In genomic region chr19:872266-872951, GRCh38 we compare ENCODE assay signal across 7 cellular contexts. TPM values are rescaled to one million over a fixed set of nuclear protein-coding genes. Genes with fewer than 3 reads are reported as not detected.
A peak's percentile ranks its signal among the peaks of the same experiment; 100 is the strongest.
DNase-seq lines count a peak whose midpoint lies in the region; ATAC-seq lines count a peak whose summit lies in the region.
"Had no signal": no experiment of that assay in that cellular context is flagged by ENCODE, and none has a peak within 500 bp of the region (broad histone marks: within the 10 kb centered on the region; RNA-seq: fewer than 3 reads in every experiment).

No MANE protein-coding gene starts in this region.

- H3K36me3 ChIP-seq in NT2/D1 (ENCODE audit: insufficient read depth, insufficient read length, low read length): peaks cover 68% of the 10 kb centered on the region

- H3K4me3 Mint-ChIP-seq in activated naive CD8-positive, alpha-beta T cell treated with anti-CD3 and anti-CD28 coated beads for 36 hours: peak overlapping the region; percentile 45
- peak overlapping the region in 6 of 8 donors; percentile 44 to 79 (median 75) for H3K4me3 Mint-ChIP-seq in naive B cell

- H3K36me3 Mint-ChIP-seq in activated naive CD8-positive, alpha-beta T cell treated with anti-CD3 and anti-CD28 coated beads for 36 hours: peaks cover 3% of the 10 kb centered on the region
- H3K36me3 Mint-ChIP-seq in naive B cell: peaks cover 0 to 12% of the 10 kb centered on the region in 2 donors

- peaks cover 9% of the 10 kb centered on the region for H3K4me1 Mint-ChIP-seq in activated naive CD8-positive, alpha-beta T cell treated with anti-CD3 and anti-CD28 coated beads for 36 hours
- peaks cover 2 to 13% (median 13%) of the 10 kb centered on the region in 3 donors for H3K4me1 Mint-ChIP-seq in naive B cell

- no peaks in the 10 kb centered on the region for H3K27me3 Mint-ChIP-seq in activated naive CD8-positive, alpha-beta T cell treated with anti-CD3 and anti-CD28 coated beads for 36 hours
- no peaks in the 10 kb centered on the region for H3K27me3 Mint-ChIP-seq in naive B cell

- H3K27ac Mint-ChIP-seq in activated naive CD8-positive, alpha-beta T cell treated with anti-CD3 and anti-CD28 coated beads for 36 hours: peak overlapping the region; percentile 48
- H3K27ac Mint-ChIP-seq in naive B cell: peak overlapping the region in 5 of 6 donors; percentile 82 to 95 (median 90)

- no peaks in the 10 kb centered on the region for H3K27me3 ChIP-seq in NT2/D1 (ENCODE audit: insufficient read depth, insufficient read length)

- DNase-seq in ELF-1 (ENCODE audit: low read depth, low spot score): peak; percentile 94
- DNase-seq in NT2/D1 (ENCODE audit: low read depth, low spot score): peak; percentile 76
- peak; percentile 86 for DNase-seq in activated naive CD8-positive, alpha-beta T cell treated with anti-CD3 and anti-CD28 coated beads for 36 hours
- DNase-seq in naive B cell: no peak

- H3K9me3 ChIP-seq in NT2/D1 (ENCODE audit: insufficient read depth, low read length): no peaks in the 10 kb centered on the region

- H3K4me3 ChIP-seq in NT2/D1 (ENCODE audit: insufficient read length, low read depth): no peak overlapping the region

- H3K9me3 Mint-ChIP-seq in activated naive CD8-positive, alpha-beta T cell treated with anti-CD3 and anti-CD28 coated beads for 36 hours: no peaks in the 10 kb centered on the region
- H3K9me3 Mint-ChIP-seq in naive B cell: no peaks in the 10 kb centered on the region

- H3K4me1 ChIP-seq in NT2/D1 (ENCODE audit: insufficient read depth, insufficient read length): peaks cover 29% of the 10 kb centered on the region

- ATAC-seq in naive B cell (ENCODE audit: low read depth in 2 of 2) (peak; percentile 75 to 76), HG03175 (IDR thresholded peaks at IDR 0.05; ENCODE audit: unreplicated experiment) (no peak), HG03025 (IDR thresholded peaks at IDR 0.05; ENCODE audit: low FRiP score, unreplicated experiment) (no peak)

- H3K9ac ChIP-seq in NT2/D1 (ENCODE audit: insufficient read length, low read depth): peak overlapping the region; percentile 33

RNA-seq across cellular contexts. Expression of gene CFD, which starts 12.9 kb away (rescaled TPM):
- total RNA-seq in activated naive CD8-positive, alpha-beta T cell treated with anti-CD3 and anti-CD28 coated beads for 36 hours: 1 to 10 TPM; 1.8 TPM
- polyA plus RNA-seq in naive B cell (ENCODE audit: low read depth in 6 of 6): 1 to 10 TPM in 5 of 6 donors, not detected in 1; 1.2 to 3.2 (median 1.8) TPM
- total RNA-seq: HT1080 had no signal

RNA-seq across cellular contexts. Expression of gene ELANE, which starts 20.3 kb away (rescaled TPM):
- not detected for total RNA-seq in activated naive CD8-positive, alpha-beta T cell treated with anti-CD3 and anti-CD28 coated beads for 36 hours
- not detected for polyA plus RNA-seq in naive B cell (ENCODE audit: low read depth in 6 of 6)
- total RNA-seq: HT1080 had no signal

RNA-seq across cellular contexts. Expression of gene MED16, which starts 20.6 kb away (rescaled TPM):
- total RNA-seq in activated naive CD8-positive, alpha-beta T cell treated with anti-CD3 and anti-CD28 coated beads for 36 hours: 10 to 100 TPM; 39.8 to 40.3 TPM
- polyA plus RNA-seq in naive B cell (ENCODE audit: low read depth in 6 of 6): 10 to 100 TPM; 34.0 to 89.4 (median 51.1) TPM

RNA-seq across cellular contexts. Expression of gene RNU6-9, which starts 20.9 kb away (rescaled TPM):
- not detected for total RNA-seq in activated naive CD8-positive, alpha-beta T cell treated with anti-CD3 and anti-CD28 coated beads for 36 hours
- polyA plus RNA-seq in naive B cell (ENCODE audit: low read depth in 6 of 6): not detected
- total RNA-seq: HT1080 had no signal

RNA-seq across cellular contexts. Expression of gene PRTN3, which starts 31.6 kb away (rescaled TPM):
- total RNA-seq in activated naive CD8-positive, alpha-beta T cell treated with anti-CD3 and anti-CD28 coated beads for 36 hours: not detected
- not detected for polyA plus RNA-seq in naive B cell (ENCODE audit: low read depth in 6 of 6)
- total RNA-seq: HT1080 had no signal

Comparison
In these comparisons a context has a peak if more than half of its experiments do, and no peak if none do; other contexts are left out.
1. ATAC-seq: peak in naive B cell (2 of 2); none in HG03175 (single experiment) and HG03025 (single experiment).